Comparison of ENCODE assay signal across 1 cellular context in genomic region chr13:107138987-107139386, GRCh38.
TF ChIP-seq lines count a peak whose summit lies in the region.

No MANE protein-coding gene starts in this region.

TF ChIP-seq in SK-N-SH treated with all-trans-retinoic acid at 6 μM for 48 hours, 23 proteins besides CTCF, POLR2A, EP300 and RAD21 (continued from another document):
- TF ChIP-seq PPARA (CRISPR knock-in tag; IDR thresholded peaks at IDR 0.05; ENCODE audit: borderline replicate concordance) (no peak), ZNF70 (CRISPR knock-in tag; IDR thresholded peaks at IDR 0.05) (no peak), CSDC2 (CRISPR knock-in tag; IDR thresholded peaks at IDR 0.05) (no peak), TSHZ2 (CRISPR knock-in tag; IDR thresholded peaks at IDR 0.05) (0 out of 2 replicates have a peak, but pooled peaks have one; percentile 15), ZFP30 (CRISPR knock-in tag; IDR thresholded peaks at IDR 0.05) (no peak), PATZ1 (CRISPR knock-in tag; IDR thresholded peaks at IDR 0.05; ENCODE audit: borderline replicate concordance) (no peak), RARB (CRISPR knock-in tag; IDR thresholded peaks at IDR 0.05) (no peak)
